In the genomic region with DNA sequence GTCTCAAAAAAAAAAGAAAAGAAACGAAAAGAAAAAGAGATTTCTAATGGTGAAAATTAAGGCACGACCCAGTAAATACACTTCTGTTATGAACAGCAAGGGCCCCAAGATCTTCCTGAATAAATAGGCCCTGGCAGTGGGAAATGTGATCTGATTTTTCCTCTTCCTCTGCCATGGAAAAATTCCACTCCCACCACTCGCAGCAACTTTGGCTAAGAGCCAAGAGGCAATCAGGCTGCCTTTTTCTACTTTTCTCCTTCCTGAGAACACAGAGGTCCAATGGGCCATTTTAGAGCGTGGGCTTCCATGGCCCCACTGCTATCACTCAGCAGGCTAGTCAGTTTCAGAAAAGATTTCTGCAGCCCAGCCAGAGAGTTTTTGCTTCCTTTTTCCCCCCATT, we compare ENCODE assay signal across 12 cellular contexts. TPM values are rescaled to one million over a fixed set of nuclear protein-coding genes. Genes with fewer than 3 reads are reported as not detected.
DNase-seq lines count a peak whose midpoint lies in the region; ATAC-seq and TF ChIP-seq lines count a peak whose summit lies in the region.
"Had no signal": no experiment of that assay in that cellular context is flagged by ENCODE, and none has a peak within 500 bp of the region (broad histone marks: within the 10 kb centered on the region; RNA-seq: fewer than 3 reads in every experiment).

No MANE protein-coding gene starts in this region.

- 46 to 68% methylated on average over 4 of the region's 4 CpGs for WGBS in esophagus squamous epithelium, 2 donors

- TF ChIP-seq CTCF in esophagus squamous epithelium (IDR thresholded peaks at IDR 0.05) (no peak), colonic mucosa (IDR thresholded peaks at IDR 0.05) (no peak)

- no peaks in the 10 kb centered on the region for H3K9me3 ChIP-seq in esophagus squamous epithelium
- H3K9me3 ChIP-seq in colonic mucosa: no peaks in the 10 kb centered on the region

- ATAC-seq in HG02885 (IDR thresholded peaks at IDR 0.05; ENCODE audit: poor library complexity, unreplicated experiment): no peak
- ATAC-seq: WTC11 had no signal

- H3K27ac ChIP-seq in esophagus squamous epithelium: peak overlapping the region in 3 of 4 donors; percentile 32 to 62 (median 42)
- no peak overlapping the region for H3K27ac ChIP-seq in colonic mucosa
- H3K27ac ChIP-seq: C4-2B had no signal

- H3K4me3 ChIP-seq in esophagus squamous epithelium: no peak overlapping the region
- H3K4me3 ChIP-seq in colonic mucosa: no peak overlapping the region

- H3K27me3 ChIP-seq in esophagus squamous epithelium: no peaks in the 10 kb centered on the region
- no peaks in the 10 kb centered on the region for H3K27me3 ChIP-seq in colonic mucosa

- H3K4me1 ChIP-seq in esophagus squamous epithelium (peaks cover 0 to 10% (median 4%) of the 10 kb centered on the region in 3 donors), colonic mucosa (no peaks in the 10 kb centered on the region)

- intact Hi-C loops in esophagus squamous epithelium (cut with DNase I) (no loop called here), colonic mucosa (cut with DNase I) (no loop called here)

- H3K36me3 ChIP-seq in esophagus squamous epithelium: no peaks in the 10 kb centered on the region
- no peaks in the 10 kb centered on the region for H3K36me3 ChIP-seq in colonic mucosa

- H3K9ac ChIP-seq in colonic mucosa (ENCODE audit: low read depth in 2 of 2, low read length in 2 of 2): no peak overlapping the region

- TF ChIP-seq POLR2A in esophagus squamous epithelium (IDR thresholded peaks at IDR 0.05): no peak

- DNase-seq in COR-L47 (lab: John Stamatoyannopoulos, UW): peak; percentile 55
- peak; percentile 69 for DNase-seq in NCI-H2227 (lab: John Stamatoyannopoulos, UW; ENCODE audit: unreplicated experiment)
- DNase-seq in esophagus squamous epithelium (lab: John Stamatoyannopoulos, UW): no peak
- DNase-seq in pulmonary artery endothelial cell (ENCODE audit: low read depth, low spot score): peak; percentile 49
- no peak for DNase-seq in SKM-1 (lab: John Stamatoyannopoulos, UW; ENCODE audit: unreplicated experiment)
- no peak for DNase-seq in colonic mucosa
- DNase-seq in GOT3 (lab: John Stamatoyannopoulos, UW): no peak
- DNase-seq: NCI-H187, trophoblast cell had no signal

RNA-seq across cellular contexts. Expression of a gene that starts 33.7 kb away (rescaled TPM):
- total RNA-seq in esophagus squamous epithelium (10 to 100 TPM; 32.2 to 46.3 (median 39.6) TPM), pulmonary artery endothelial cell (28.1 and 40.6 TPM in 2 replicates), colonic mucosa (100 to 1,000 TPM in 1 of 2 donors, 10 to 100 TPM in 1; 60.3 to 112 TPM)

Comparison
In these comparisons a context has a peak if more than half of its experiments do, and no peak if none do; other contexts are left out.
1. DNase-seq: peak in COR-L47 (single experiment), NCI-H2227 (single experiment) and pulmonary artery endothelial cell (single experiment); none in esophagus squamous epithelium (single experiment), SKM-1 (single experiment), colonic mucosa (single experiment) and GOT3 (single experiment).